Comparison of ENCODE assay signal across 1 cellular context in the genomic region with DNA sequence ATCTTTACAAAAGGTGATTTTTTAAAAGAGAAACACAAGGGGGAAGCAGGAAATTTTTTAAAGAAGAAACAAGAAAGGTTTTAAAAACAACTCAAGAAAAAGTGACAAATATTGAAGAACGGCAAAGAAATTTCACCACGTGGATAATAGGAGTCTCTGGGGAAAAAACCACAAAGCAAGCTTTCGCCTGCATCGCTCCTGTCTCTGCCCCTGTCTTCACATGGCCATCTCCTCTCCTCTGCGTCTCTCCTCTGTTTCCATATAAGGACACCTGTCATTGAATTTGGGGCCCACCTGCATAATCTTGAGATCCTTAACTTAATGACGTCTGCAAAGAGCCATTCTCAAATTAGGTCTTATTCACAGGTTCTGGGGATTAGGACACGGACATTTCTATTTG.
TF ChIP-seq lines count a peak whose summit lies in the region.

No MANE protein-coding gene starts in this region.

TF ChIP-seq in GM12878, 131 proteins besides CTCF, POLR2A, EP300 and RAD21 (continued from another document):
- TF ChIP-seq, protein P1, sequence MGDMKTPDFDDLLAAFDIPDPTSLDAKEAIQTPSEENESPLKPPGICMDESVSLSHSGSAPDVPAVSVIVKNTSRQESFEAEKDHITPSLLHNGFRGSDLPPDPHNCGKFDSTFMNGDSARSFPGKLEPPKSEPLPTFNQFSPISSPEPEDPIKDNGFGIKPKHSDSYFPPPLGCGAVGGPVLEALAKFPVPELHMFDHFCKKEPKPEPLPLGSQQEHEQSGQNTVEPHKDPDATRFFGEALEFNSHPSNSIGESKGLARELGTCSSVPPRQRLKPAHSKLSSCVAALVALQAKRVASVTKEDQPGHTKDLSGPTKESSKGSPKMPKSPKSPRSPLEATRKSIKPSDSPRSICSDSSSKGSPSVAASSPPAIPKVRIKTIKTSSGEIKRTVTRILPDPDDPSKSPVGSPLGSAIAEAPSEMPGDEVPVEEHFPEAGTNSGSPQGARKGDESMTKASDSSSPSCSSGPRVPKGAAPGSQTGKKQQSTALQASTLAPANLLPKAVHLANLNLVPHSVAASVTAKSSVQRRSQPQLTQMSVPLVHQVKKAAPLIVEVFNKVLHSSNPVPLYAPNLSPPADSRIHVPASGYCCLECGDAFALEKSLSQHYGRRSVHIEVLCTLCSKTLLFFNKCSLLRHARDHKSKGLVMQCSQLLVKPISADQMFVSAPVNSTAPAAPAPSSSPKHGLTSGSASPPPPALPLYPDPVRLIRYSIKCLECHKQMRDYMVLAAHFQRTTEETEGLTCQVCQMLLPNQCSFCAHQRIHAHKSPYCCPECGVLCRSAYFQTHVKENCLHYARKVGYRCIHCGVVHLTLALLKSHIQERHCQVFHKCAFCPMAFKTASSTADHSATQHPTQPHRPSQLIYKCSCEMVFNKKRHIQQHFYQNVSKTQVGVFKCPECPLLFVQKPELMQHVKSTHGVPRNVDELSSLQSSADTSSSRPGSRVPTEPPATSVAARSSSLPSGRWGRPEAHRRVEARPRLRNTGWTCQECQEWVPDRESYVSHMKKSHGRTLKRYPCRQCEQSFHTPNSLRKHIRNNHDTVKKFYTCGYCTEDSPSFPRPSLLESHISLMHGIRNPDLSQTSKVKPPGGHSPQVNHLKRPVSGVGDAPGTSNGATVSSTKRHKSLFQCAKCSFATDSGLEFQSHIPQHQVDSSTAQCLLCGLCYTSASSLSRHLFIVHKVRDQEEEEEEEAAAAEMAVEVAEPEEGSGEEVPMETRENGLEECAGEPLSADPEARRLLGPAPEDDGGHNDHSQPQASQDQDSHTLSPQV (IDR thresholded peaks at IDR 0.05) = no peak
- TF ChIP-seq SRF (IDR thresholded peaks at IDR 0.05; ENCODE audit: low read depth in 2 of 2, low read length in 2 of 2) = peak in 1 of 2 experiments; percentile 80; a peak in 2 of 4 replicates
- TF ChIP-seq YY1 (IDR thresholded peaks at IDR 0.05; ENCODE audit: low read depth, low read length) = 0 out of 2 replicates have a peak, but pooled peaks have one; percentile 26
- TF ChIP-seq CREM (IDR thresholded peaks at IDR 0.05; ENCODE audit: low read depth) = peak; percentile 18; the same call in 1 of the 2 replicates
- no peak for TF ChIP-seq RCOR1 (conservative IDR thresholded peaks at IDR 0.05; ENCODE audit: low read depth, low read length)
- TF ChIP-seq MEF2B (IDR thresholded peaks at IDR 0.05; ENCODE audit: partially characterized antibody, poor library complexity, severe bottlenecking) = peak; percentile 55
- no peak for TF ChIP-seq SUPT20H (IDR thresholded peaks at IDR 0.05; ENCODE audit: borderline replicate concordance, control insufficient read depth, low read depth, low read length)
